ENCODE assay signal across 31 cellular contexts in genomic region chr5:109452661-109453060, GRCh38.
"Had no signal": no experiment of that assay in that cellular context is flagged by ENCODE, and none has a peak within 500 bp of the region (broad histone marks: within the 10 kb centered on the region; RNA-seq: fewer than 3 reads in every experiment).

No MANE protein-coding gene starts in this region.

- H3K9me3 Mint-ChIP-seq: stimulated activated memory B cell treated with anti-CD40 and anti-IgM and Interleukin-4, amounts not matched to agents 10 μg/mL and 1 μg/mL and 100 μg/mL, for 72 hours had no signal

- H3K27ac Mint-ChIP-seq: activated naive CD8-positive, alpha-beta T cell; endodermal cell; naive B cell; nephron progenitor cell; progenitor cell of endocrine pancreas; stimulated activated memory B cell treated with anti-CD40 and anti-IgM and Interleukin-4, amounts not matched to agents 10 μg/mL and 1 μg/mL and 100 μg/mL, for 72 hours had no signal

- ATAC-seq: esophagus mucosa; gastrocnemius medialis; left ventricle myocardium superior; right lobe of liver; stimulated activated memory B cell treated with anti-CD40 and anti-IgM and Interleukin-4, amounts not matched to agents 10 μg/mL and 1 μg/mL and 100 μg/mL, for 72 hours had no signal

- H3K4me3 Mint-ChIP-seq: activated naive CD8-positive, alpha-beta T cell; endodermal cell; naive B cell; nephron progenitor cell; stimulated activated memory B cell treated with anti-CD40 and anti-IgM and Interleukin-4, amounts not matched to agents 10 μg/mL and 1 μg/mL and 100 μg/mL, for 72 hours had no signal

- DNase-seq: activated CD4-positive, alpha-beta T cell treated with anti-CD3 and anti-CD28 coated beads for 4 hours; activated CD4-positive, alpha-beta T cell treated with anti-CD3 and anti-CD28 coated beads, Interleukin-2, amount 50 U/mL, for 4 hours; activated CD8-positive, alpha-beta memory T cell treated with anti-CD3 and anti-CD28 coated beads for 24 hours; activated effector memory CD4-positive, alpha-beta T cell treated with Interleukin-2 at 50 U/mL for 16 hours; activated naive CD4-positive, alpha-beta T cell treated with Interleukin-2 at 50 U/mL for 16 hours; adrenal gland; aorta; brain microvascular endothelial cell; caudate nucleus; endodermal cell; gastrocnemius medialis; glutamatergic neuron; islet precursor cell; left cardiac atrium; left ventricle myocardium superior; naive B cell; nephron progenitor cell; right lobe of liver; stimulated activated CD4-positive, alpha-beta T cell treated with anti-CD3 and anti-CD28 coated beads, Interleukin-12 subunit alpha, Interleukin-12 subunit beta, amount 100 ng/mL, for 4 hours; stimulated activated CD4-positive, alpha-beta T cell treated with anti-CD3 and anti-CD28 coated beads, Interleukin-4, amount 100 ng/mL, for 4 hours; stimulated activated CD8-positive, alpha-beta memory T cell treated with anti-CD3 and anti-CD28 coated beads, Interleukin-4, amount 100 ng/mL, for 48 hours; stomach; trophoblast cell had no signal

- H3K9me3 ChIP-seq: adrenal gland, gastrocnemius medialis, neutrophil, right lobe of liver, stomach had no signal

- H3K27me3 ChIP-seq: adrenal gland, brain microvascular endothelial cell, gastrocnemius medialis, neutrophil, right lobe of liver, stomach had no signal

- H3K4me3 ChIP-seq: adrenal gland, gastrocnemius medialis, right lobe of liver, skin epidermis, stomach had no signal

- H3K27me3 Mint-ChIP-seq: activated naive CD8-positive, alpha-beta T cell; progenitor cell of endocrine pancreas; stimulated activated memory B cell treated with anti-CD40 and anti-IgM and Interleukin-4, amounts not matched to agents 10 μg/mL and 1 μg/mL and 100 μg/mL, for 72 hours had no signal

- H3K27ac ChIP-seq: adrenal gland, brain microvascular endothelial cell, gastrocnemius medialis, neutrophil, right lobe of liver, stomach, VCaP had no signal

- H3K4me1 Mint-ChIP-seq: endodermal cell had no signal

- H3K36me3 ChIP-seq: adrenal gland, brain microvascular endothelial cell, gastrocnemius medialis, neutrophil, right lobe of liver, stomach had no signal

- FAIRE-seq: urothelium cell line had no signal

- H3K36me3 Mint-ChIP-seq: activated naive CD8-positive, alpha-beta T cell; naive B cell; stimulated activated memory B cell treated with anti-CD40 and anti-IgM and Interleukin-4, amounts not matched to agents 10 μg/mL and 1 μg/mL and 100 μg/mL, for 72 hours had no signal

- H3K4me1 ChIP-seq: right lobe of liver had no signal
